8 cellular contexts compared by ENCODE assay signal in genomic region chr3:128152419-128153155, GRCh38. TPM values are rescaled to one million over a fixed set of nuclear protein-coding genes. Genes with fewer than 3 reads are reported as not detected.
DNase-seq lines count a peak whose midpoint lies in the region; ATAC-seq lines count a peak whose summit lies in the region.

No MANE protein-coding gene starts in this region.

- no peak for DNase-seq in activated T-cell treated with anti-CD3 and anti-CD28 coated beads, Interleukin-2, amount 50 U/mL, for 24 hours
- DNase-seq in activated T-cell treated with anti-CD3 and anti-CD28 coated beads, Interleukin-2, amount 50 U/mL, for 48 hours, result no peak
- DNase-seq in NCI-H524 treated with DMSO at 0.1 percent for 48 hours (lab: John Stamatoyannopoulos, UW), result peak; percentile 63
- peak; percentile 72 for DNase-seq in dermis blood vessel endothelial cell
- no peak for DNase-seq in KBM-7
- no peak for DNase-seq in medulla oblongata (ENCODE audit: extremely low spot score)

- peak overlapping the region; percentile 96 for H3K27ac Mint-ChIP-seq in activated T-cell treated with anti-CD3 and anti-CD28 coated beads, Interleukin-2, amount 50 U/mL, for 24 hours

- in situ Hi-C loops in KBM-7 (cut with MboI; ENCODE audit: low pct_unique_long_range_greater_than_20kb, low sequenced_read_pairs), result no loop called here

- peak overlapping the region; percentile 85 for H3K4me3 Mint-ChIP-seq in activated T-cell treated with anti-CD3 and anti-CD28 coated beads, Interleukin-2, amount 50 U/mL, for 24 hours

- no peaks in the 10 kb centered on the region for H3K27me3 ChIP-seq in muscle layer of duodenum (ENCODE audit: low read depth, low read length)

- no peak for ATAC-seq in HG02571 (IDR thresholded peaks at IDR 0.05; ENCODE audit: unreplicated experiment)

- H3K9me3 Mint-ChIP-seq in activated T-cell treated with anti-CD3 and anti-CD28 coated beads, Interleukin-2, amount 50 U/mL, for 24 hours, result peaks cover 3% of the 10 kb centered on the region

- no peaks in the 10 kb centered on the region for H3K27me3 Mint-ChIP-seq in activated T-cell treated with anti-CD3 and anti-CD28 coated beads, Interleukin-2, amount 50 U/mL, for 24 hours

- H3K4me3 ChIP-seq in muscle layer of duodenum (ENCODE audit: low read depth in 1 of 2, low read length in 2 of 2), result peak overlapping the region; percentile 62 to 83

- H3K4me1 ChIP-seq in muscle layer of duodenum (ENCODE audit: control insufficient read depth in 1 of 2, insufficient read depth in 2 of 2, low read length in 2 of 2), result peaks cover 0 to 7% of the 10 kb centered on the region in 2 donors

- H3K9me3 ChIP-seq in muscle layer of duodenum (ENCODE audit: control insufficient read depth in 1 of 2, low read length in 2 of 2), result no peaks in the 10 kb centered on the region

- peaks cover 33% of the 10 kb centered on the region for H3K4me1 Mint-ChIP-seq in activated T-cell treated with anti-CD3 and anti-CD28 coated beads, Interleukin-2, amount 50 U/mL, for 24 hours (ENCODE audit: low read depth)

- peaks cover 30% of the 10 kb centered on the region for H3K36me3 Mint-ChIP-seq in activated T-cell treated with anti-CD3 and anti-CD28 coated beads, Interleukin-2, amount 50 U/mL, for 24 hours (ENCODE audit: low read depth)

- no peak overlapping the region for H3K27ac ChIP-seq in muscle layer of duodenum (ENCODE audit: low read length)

- peaks cover 0 to 10% of the 10 kb centered on the region in 2 donors for H3K36me3 ChIP-seq in muscle layer of duodenum (ENCODE audit: control insufficient read depth in 1 of 2, insufficient read depth in 2 of 2, low read length in 2 of 2)

RNA-seq across cellular contexts. Expression of gene EEFSEC, which starts 0.7 kb away (rescaled TPM):
- 2.2 and 4.5 TPM in 2 replicates for total RNA-seq in dermis blood vessel endothelial cell

RNA-seq across cellular contexts. Expression of gene RUVBL1, which starts 29.0 kb away (rescaled TPM):
- 58.2 and 90.0 TPM in 2 replicates for total RNA-seq in dermis blood vessel endothelial cell

Comparison
In these comparisons a context has a peak if more than half of its experiments do, and no peak if none do; other contexts are left out.
1. DNase-seq: peak in NCI-H524 treated with DMSO at 0.1 percent for 48 hours (single experiment) and dermis blood vessel endothelial cell (single experiment); none in activated T-cell treated with anti-CD3 and anti-CD28 coated beads, Interleukin-2, amount 50 U/mL, for 24 hours (single experiment), activated T-cell treated with anti-CD3 and anti-CD28 coated beads, Interleukin-2, amount 50 U/mL, for 48 hours (0 of 2), KBM-7 (single experiment) and medulla oblongata (single experiment).